In genomic region chr2:95013726-95014125, GRCh38 we compare ENCODE assay signal across 1 cellular context.
TF ChIP-seq lines count a peak whose summit lies in the region.

No MANE protein-coding gene starts in this region.

TF ChIP-seq in GM12878, 131 proteins besides CTCF, POLR2A, EP300 and RAD21:
- no peak for TF ChIP-seq WRNIP1 (IDR thresholded peaks at IDR 0.05; ENCODE audit: borderline replicate concordance, low read depth, low read length)
- TF ChIP-seq SREBF2 (IDR thresholded peaks at IDR 0.05; ENCODE audit: low read length) = no peak
- TF ChIP-seq SPI1 (IDR thresholded peaks at IDR 0.05; ENCODE audit: borderline replicate concordance, insufficient read depth, low read depth, low read length) = no peak
- no peak for TF ChIP-seq ZNF207 (IDR thresholded peaks at IDR 0.05; ENCODE audit: borderline replicate concordance)
- TF ChIP-seq E2F4 (IDR thresholded peaks at IDR 0.05; ENCODE audit: low read depth, low read length) = no peak
- TF ChIP-seq ZNF217 (IDR thresholded peaks at IDR 0.05) = no peak
- no peak for TF ChIP-seq POLR2AphosphoS5 (IDR thresholded peaks at IDR 0.05; ENCODE audit: low read length)
- no peak for TF ChIP-seq SMARCA5 (IDR thresholded peaks at IDR 0.05)
- TF ChIP-seq CBFB (IDR thresholded peaks at IDR 0.05; ENCODE audit: low read depth) = no peak
- no peak for TF ChIP-seq PAX5 (IDR thresholded peaks at IDR 0.05; ENCODE audit: borderline replicate concordance, low read depth, low read length)
- TF ChIP-seq, protein P1, sequence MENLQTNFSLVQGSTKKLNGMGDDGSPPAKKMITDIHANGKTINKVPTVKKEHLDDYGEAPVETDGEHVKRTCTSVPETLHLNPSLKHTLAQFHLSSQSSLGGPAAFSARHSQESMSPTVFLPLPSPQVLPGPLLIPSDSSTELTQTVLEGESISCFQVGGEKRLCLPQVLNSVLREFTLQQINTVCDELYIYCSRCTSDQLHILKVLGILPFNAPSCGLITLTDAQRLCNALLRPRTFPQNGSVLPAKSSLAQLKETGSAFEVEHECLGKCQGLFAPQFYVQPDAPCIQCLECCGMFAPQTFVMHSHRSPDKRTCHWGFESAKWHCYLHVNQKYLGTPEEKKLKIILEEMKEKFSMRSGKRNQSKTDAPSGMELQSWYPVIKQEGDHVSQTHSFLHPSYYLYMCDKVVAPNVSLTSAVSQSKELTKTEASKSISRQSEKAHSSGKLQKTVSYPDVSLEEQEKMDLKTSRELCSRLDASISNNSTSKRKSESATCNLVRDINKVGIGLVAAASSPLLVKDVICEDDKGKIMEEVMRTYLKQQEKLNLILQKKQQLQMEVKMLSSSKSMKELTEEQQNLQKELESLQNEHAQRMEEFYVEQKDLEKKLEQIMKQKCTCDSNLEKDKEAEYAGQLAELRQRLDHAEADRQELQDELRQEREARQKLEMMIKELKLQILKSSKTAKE (IDR thresholded peaks at IDR 0.05; ENCODE audit: low read depth, poor library complexity, severe bottlenecking) = no peak
- TF ChIP-seq, protein P2, sequence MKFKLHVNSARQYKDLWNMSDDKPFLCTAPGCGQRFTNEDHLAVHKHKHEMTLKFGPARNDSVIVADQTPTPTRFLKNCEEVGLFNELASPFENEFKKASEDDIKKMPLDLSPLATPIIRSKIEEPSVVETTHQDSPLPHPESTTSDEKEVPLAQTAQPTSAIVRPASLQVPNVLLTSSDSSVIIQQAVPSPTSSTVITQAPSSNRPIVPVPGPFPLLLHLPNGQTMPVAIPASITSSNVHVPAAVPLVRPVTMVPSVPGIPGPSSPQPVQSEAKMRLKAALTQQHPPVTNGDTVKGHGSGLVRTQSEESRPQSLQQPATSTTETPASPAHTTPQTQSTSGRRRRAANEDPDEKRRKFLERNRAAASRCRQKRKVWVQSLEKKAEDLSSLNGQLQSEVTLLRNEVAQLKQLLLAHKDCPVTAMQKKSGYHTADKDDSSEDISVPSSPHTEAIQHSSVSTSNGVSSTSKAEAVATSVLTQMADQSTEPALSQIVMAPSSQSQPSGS (IDR thresholded peaks at IDR 0.05; ENCODE audit: low read length) = no peak
- TF ChIP-seq BACH1 (IDR thresholded peaks at IDR 0.05; ENCODE audit: borderline replicate concordance) = no peak
